8 cellular contexts compared by ENCODE assay signal in the genomic region with DNA sequence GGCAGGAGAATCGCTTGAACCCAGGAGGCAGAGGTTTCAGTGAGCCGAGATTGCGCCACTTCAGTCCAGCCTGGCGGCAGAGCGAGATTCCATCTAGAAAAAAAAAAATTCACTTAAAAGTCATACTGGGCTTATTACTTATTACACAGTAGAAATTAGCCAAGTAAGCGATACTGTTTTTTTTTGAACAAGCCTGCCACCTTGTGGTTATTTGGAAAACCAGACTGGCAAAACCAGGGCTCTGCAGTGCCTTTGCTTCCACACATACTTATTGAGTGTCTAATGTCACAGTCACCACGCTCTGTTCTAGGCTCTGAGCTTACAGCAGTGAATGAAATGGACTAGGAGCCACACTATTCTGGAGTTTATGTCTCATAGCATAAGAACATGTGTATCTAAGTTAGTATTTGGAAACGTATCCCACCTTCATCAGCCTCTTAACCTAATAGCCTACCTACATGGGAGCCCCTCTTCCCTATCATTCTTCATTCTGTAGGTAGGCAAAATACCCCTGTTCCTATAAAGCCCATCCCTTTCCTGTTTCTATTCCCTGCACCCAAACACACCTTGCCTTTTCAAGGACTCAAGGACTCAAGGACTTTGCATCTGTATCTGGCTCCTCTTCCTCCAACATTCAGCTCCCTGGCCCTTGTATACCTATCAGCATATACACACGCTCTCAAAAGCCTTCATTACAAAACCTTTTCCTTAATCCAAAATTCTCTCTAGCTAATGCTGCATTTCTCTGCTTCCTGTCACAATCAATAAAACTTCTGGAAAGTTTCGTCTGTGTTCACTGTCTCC. TPM values are rescaled to one million over a fixed set of nuclear protein-coding genes. Genes with fewer than 3 reads are reported as not detected.
A peak's percentile ranks its signal among the peaks of the same experiment; 100 is the strongest.
DNase-seq lines count a peak whose midpoint lies in the region; ATAC-seq and TF ChIP-seq lines count a peak whose summit lies in the region.

No MANE protein-coding gene starts in this region.

- no peaks in the 10 kb centered on the region for H3K27me3 ChIP-seq in cardiac muscle cell

- peak; percentile 86 for DNase-seq in AG08395 (ENCODE audit: low spot score)
- peak; percentile 48 for DNase-seq in NCI-H2171 (lab: John Stamatoyannopoulos, UW)
- DNase-seq in WTC11 (ENCODE audit: low spot score): no peak
- DNase-seq in cardiac muscle cell (ENCODE audit: low read depth in 1 of 2, low spot score in 1 of 2): peak; percentile 73 to 89
- no peak for DNase-seq in sciatic nerve (ENCODE audit: low spot score)
- no peak for DNase-seq in activated effector memory CD4-positive, alpha-beta T cell treated with anti-CD3 and anti-CD28 coated beads, Interleukin-2, amount 50 U/mL, for 16 hours

- no peak overlapping the region for H3K27ac ChIP-seq in cardiac muscle cell

- no peaks in the 10 kb centered on the region for H3K27me3 Mint-ChIP-seq in WTC11 (ENCODE audit: low read depth)

- no peaks in the 10 kb centered on the region for H3K9me3 ChIP-seq in cardiac muscle cell (ENCODE audit: low read depth)

- TF ChIP-seq CTCF in WTC11 (IDR thresholded peaks at IDR 0.05) (peak; percentile 76), cardiac muscle cell (IDR thresholded peaks at IDR 0.05; ENCODE audit: low read depth, low read length) (peak; percentile 63)

- no peaks in the 10 kb centered on the region for H3K4me1 ChIP-seq in cardiac muscle cell (ENCODE audit: low read depth)

- POLR2A ChIA-PET in WTC11 (lab: Charles Lee): interaction anchor here (0.6 to 0.7 kb wide), 2 partner anchors 13 to 97 kb away, joined by 3 to 4 read pairs; no protein-coding TSS in a partner anchor

- intact Hi-C loops in sciatic nerve (cut with DNase I): loop anchor here (10.0 kb wide), 1 partner anchor 269 kb away; the partner anchor contains the start of gene MYO10

- H3K4me1 Mint-ChIP-seq in WTC11: peaks cover 12% of the 10 kb centered on the region; the same call in 1 of the 2 replicates

- H3K36me3 Mint-ChIP-seq in WTC11: peaks cover under 1% of the 10 kb centered on the region; the same call in 1 of the 2 replicates

- no peaks in the 10 kb centered on the region for H3K36me3 ChIP-seq in cardiac muscle cell

- H3K27ac Mint-ChIP-seq in WTC11: no peak overlapping the region

- peaks cover 1% of the 10 kb centered on the region for H3K9me3 Mint-ChIP-seq in WTC11

- no peak overlapping the region for H3K4me3 ChIP-seq in cardiac muscle cell

- peak; percentile 87 for ATAC-seq in GM18511 (IDR thresholded peaks at IDR 0.05; ENCODE audit: unreplicated experiment)
- peak; percentile 80 for ATAC-seq in HG03103 (IDR thresholded peaks at IDR 0.05; ENCODE audit: low read depth, unreplicated experiment)
- ATAC-seq in WTC11: peak; percentile 75
- peak; percentile 96 for ATAC-seq in sciatic nerve

- no peak overlapping the region for H3K4me3 Mint-ChIP-seq in WTC11

- CTCF ChIA-PET in WTC11 (lab: Charles Lee): interaction anchor here (0.6 to 2.6 kb wide), 10 partner anchors 10 to 415 kb away, joined by 3 to 15 read pairs (median 4); partner anchors contain the start of genes BASP1 and MYO10

TF ChIP-seq in WTC11, 78 proteins besides CTCF, POLR2A, EP300 and RAD21:
- TF ChIP-seq, protein P1, sequence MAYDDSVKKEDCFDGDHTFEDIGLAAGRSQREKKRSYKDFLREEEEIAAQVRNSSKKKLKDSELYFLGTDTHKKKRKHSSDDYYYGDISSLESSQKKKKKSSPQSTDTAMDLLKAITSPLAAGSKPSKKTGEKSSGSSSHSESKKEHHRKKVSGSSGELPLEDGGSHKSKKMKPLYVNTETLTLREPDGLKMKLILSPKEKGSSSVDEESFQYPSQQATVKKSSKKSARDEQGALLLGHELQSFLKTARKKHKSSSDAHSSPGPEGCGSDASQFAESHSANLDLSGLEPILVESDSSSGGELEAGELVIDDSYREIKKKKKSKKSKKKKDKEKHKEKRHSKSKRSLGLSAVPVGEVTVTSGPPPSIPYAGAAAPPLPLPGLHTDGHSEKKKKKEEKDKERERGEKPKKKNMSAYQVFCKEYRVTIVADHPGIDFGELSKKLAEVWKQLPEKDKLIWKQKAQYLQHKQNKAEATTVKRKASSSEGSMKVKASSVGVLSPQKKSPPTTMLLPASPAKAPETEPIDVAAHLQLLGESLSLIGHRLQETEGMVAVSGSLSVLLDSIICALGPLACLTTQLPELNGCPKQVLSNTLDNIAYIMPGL (CRISPR knock-in tag; IDR thresholded peaks at IDR 0.05): no peak
- no peak for TF ChIP-seq NFE2L1 (CRISPR knock-in tag; IDR thresholded peaks at IDR 0.05)
- no peak for TF ChIP-seq FOXP1 (CRISPR knock-in tag; IDR thresholded peaks at IDR 0.05; ENCODE audit: borderline replicate concordance)
- no peak for TF ChIP-seq STAT6 (CRISPR knock-in tag; conservative IDR thresholded peaks at IDR 0.05; ENCODE audit: low read depth)
- TF ChIP-seq MYBL2 (CRISPR knock-in tag; IDR thresholded peaks at IDR 0.05): no peak
- no peak for TF ChIP-seq ZNF512 (CRISPR knock-in tag; IDR thresholded peaks at IDR 0.05; ENCODE audit: borderline replicate concordance)

RNA-seq across cellular contexts. Expression of gene BASP1, which starts 13.9 kb away (rescaled TPM):
- total RNA-seq in WTC11 (2021) (108 to 123 TPM (median 119 TPM) in 3 replicates), cardiac muscle cell (111 and 129 TPM in 2 replicates), sciatic nerve (26.8 TPM)
- polyA plus RNA-seq in cardiac muscle cell: 87.3 and 91.2 TPM in 2 replicates

Comparison
In these comparisons a context has a peak if more than half of its experiments do, and no peak if none do; other contexts are left out.
1. DNase-seq: peak in AG08395 (single experiment), NCI-H2171 (single experiment) and cardiac muscle cell (2 of 2); none in WTC11 (single experiment), sciatic nerve (single experiment) and activated effector memory CD4-positive, alpha-beta T cell treated with anti-CD3 and anti-CD28 coated beads, Interleukin-2, amount 50 U/mL, for 16 hours (single experiment).
2. Peak in every context shown above with its lines, with median percentiles within 50 percentile points of each other: ATAC-seq.